15 cellular contexts compared by ENCODE assay signal in genomic region chr19:3415695-3416094, GRCh38. TPM values are rescaled to one million over a fixed set of nuclear protein-coding genes. Genes with fewer than 3 reads are reported as not detected.
DNase-seq lines count a peak whose midpoint lies in the region; ATAC-seq and TF ChIP-seq lines count a peak whose summit lies in the region.
"Had no signal": no experiment of that assay in that cellular context is flagged by ENCODE, and none has a peak within 500 bp of the region (broad histone marks: within the 10 kb centered on the region; RNA-seq: fewer than 3 reads in every experiment).

No MANE protein-coding gene starts in this region.

- TF ChIP-seq POLR2A in esophagus muscularis mucosa (IDR thresholded peaks at IDR 0.05; ENCODE audit: low read depth) (no peak), right lobe of liver (IDR thresholded peaks at IDR 0.05) (peak; percentile 17), stomach (IDR thresholded peaks at IDR 0.05) (no peak), adrenal gland (IDR thresholded peaks at IDR 0.05) (no peak)

- peaks cover 65% of the 10 kb centered on the region for H3K4me1 ChIP-seq in BLaER1
- H3K4me1 ChIP-seq in esophagus muscularis mucosa = peaks cover 0 to 72% (median 58%) of the 10 kb centered on the region in 4 donors
- H3K4me1 ChIP-seq in right lobe of liver = peaks cover 0 to 57% (median 24%) of the 10 kb centered on the region in 4 donors
- peaks cover 4 to 53% (median 24%) of the 10 kb centered on the region in 4 donors for H3K4me1 ChIP-seq in stomach
- H3K4me1 ChIP-seq in adrenal gland (replicated peaks in 1 of 2) = peaks cover 0 to 18% of the 10 kb centered on the region in 2 donors
- H3K4me1 ChIP-seq: HAP-1 had no signal

- no peak overlapping the region for H3K9ac ChIP-seq in BLaER1

- H3K4me3 ChIP-seq in BLaER1 (no peak overlapping the region), esophagus muscularis mucosa (no peak overlapping the region), right lobe of liver (no peak overlapping the region), stomach (no peak overlapping the region), adrenal gland (no peak overlapping the region)
- H3K4me3 ChIP-seq: HAP-1 had no signal

- ATAC-seq in right lobe of liver = peak in 3 of 4 donors; percentile 2 to 24 (median 20)

- H3K4me2 ChIP-seq in BLaER1 = peak overlapping the region; percentile 76

- H4K20me1 ChIP-seq in BLaER1 = peaks cover 33% of the 10 kb centered on the region

- TF ChIP-seq EP300 in esophagus muscularis mucosa (IDR thresholded peaks at IDR 0.05) (no peak), stomach (IDR thresholded peaks at IDR 0.05) (no peak)

- H3K9me3 ChIP-seq in BLaER1 (no peaks in the 10 kb centered on the region), esophagus muscularis mucosa (no peaks in the 10 kb centered on the region), right lobe of liver (no peaks in the 10 kb centered on the region), stomach (no peaks in the 10 kb centered on the region), adrenal gland (replicated peaks in 1 of 3) (no peaks in the 10 kb centered on the region)
- H3K9me3 ChIP-seq: HAP-1 had no signal

- H3K27ac ChIP-seq in BLaER1 = 0 out of 2 replicates have a peak overlapping the region, but pooled peaks have one; percentile 22
- H3K27ac ChIP-seq in esophagus muscularis mucosa (replicated peaks in 1 of 4) = peak overlapping the region; percentile 95 to 100 (median 99)
- H3K27ac ChIP-seq in right lobe of liver = peak overlapping the region in 2 of 3 donors; percentile 86 to 100
- peak overlapping the region in 3 of 5 donors; percentile 7 to 100 (median 46) for H3K27ac ChIP-seq in stomach
- H3K27ac ChIP-seq in adrenal gland = peak overlapping the region in 1 of 5 donors; percentile 45
- H3K27ac ChIP-seq: C4-2B had no signal

- TF ChIP-seq CTCF in esophagus muscularis mucosa (IDR thresholded peaks at IDR 0.05) (no peak), right lobe of liver (IDR thresholded peaks at IDR 0.05) (no peak), stomach (IDR thresholded peaks at IDR 0.05) (no peak), adrenal gland (IDR thresholded peaks at IDR 0.05) (no peak)

- H3K36me3 ChIP-seq in BLaER1 (peaks cover 21% of the 10 kb centered on the region), esophagus muscularis mucosa (peaks cover 0 to 27% (median 14%) of the 10 kb centered on the region in 4 donors), right lobe of liver (peaks cover 0 to 3% (median 0%) of the 10 kb centered on the region in 4 donors), stomach (peaks cover 0 to 52% (median 37%) of the 10 kb centered on the region in 4 donors), adrenal gland (replicated peaks in 1 of 2) (peaks cover 0 to 6% of the 10 kb centered on the region in 2 donors)

- 76% methylated on average over 5 of the region's 5 CpGs for WGBS in esophagus muscularis mucosa
- 53% methylated on average over 4 of the region's 5 CpGs for whole genome bisulfite sequencing in right lobe of liver (ENCODE audit: insufficient coverage, low coverage, low lambda C conversion rate, missing lambda C conversion rate)
- WGBS in stomach, 5 donors = 64 to 81% (median 70%) methylated on average over 5 of the region's 5 CpGs
- 67 to 90% (median 72%) methylated on average over 5 of the region's 5 CpGs for WGBS in adrenal gland, 4 donors

- DNase-seq in esophagus muscularis mucosa (ENCODE audit: extremely low spot score) (no peak), right lobe of liver (no peak), stomach (no peak), HuH-7 (ENCODE audit: low spot score) (no peak), ACHN (no peak), adrenal gland (no peak)
- no peak for DNase-seq in stimulated activated CD4-positive, alpha-beta T cell treated with anti-CD3 and anti-CD28 coated beads, Interleukin-4, amount 100 ng/mL, for 1 hour
- DNase-seq: 8988T; CD4-positive, alpha-beta memory T cell; DMS153; DND-41; GDM1 had no signal

- H3K27me3 ChIP-seq in BLaER1 = no peaks in the 10 kb centered on the region
- H3K27me3 ChIP-seq in esophagus muscularis mucosa = no peaks in the 10 kb centered on the region
- H3K27me3 ChIP-seq in right lobe of liver = no peaks in the 10 kb centered on the region
- H3K27me3 ChIP-seq in stomach = no peaks in the 10 kb centered on the region
- no peaks in the 10 kb centered on the region for H3K27me3 ChIP-seq in adrenal gland

- in situ Hi-C loops in ACHN (cut with HindIII; ENCODE audit: low pct_ligation_motif_present, low pct_unique_long_range_greater_than_20kb, low sequenced_read_pairs) = no loop called here

- intact Hi-C loops in esophagus muscularis mucosa (cut with DNase I) (no loop called here), right lobe of liver (cut with DNase I) (no loop called here), stomach (cut with DNase I; ENCODE audit: low total_unique reads) (loop anchor here (10.0 kb wide), 1 partner anchor 51 kb away; the partner anchor contains the start of gene NFIC), adrenal gland (cut with DNase I) (no loop called here)

RNA-seq across cellular contexts. Expression of gene NFIC, which starts 49.3 kb away (rescaled TPM):
- total RNA-seq in esophagus muscularis mucosa = 100 to 1,000 TPM; 165 to 297 (median 211) TPM
- 100 to 1,000 TPM in 4 of 6 experiments, 10 to 100 TPM in 2; 94.6 to 168 (median 120) TPM for total RNA-seq in right lobe of liver
- 100 to 1,000 TPM in 2 of 5 donors, 10 to 100 TPM in 3; 32.3 to 251 (median 94.2) TPM for total RNA-seq in stomach
- 10 to 100 TPM; 16.7 to 61.5 (median 34.2) TPM for polyA plus RNA-seq in stomach
- total RNA-seq in adrenal gland = 100 to 1,000 TPM; 124 to 329 (median 236) TPM
- 100 to 1,000 TPM in 1 of 3 donors, 10 to 100 TPM in 2; 34.9 to 154 (median 69.2) TPM for polyA plus RNA-seq in adrenal gland
